Comparison of ENCODE assay signal across 2 cellular contexts in genomic region chr3:50226888-50227389, GRCh38.
TF ChIP-seq lines count a peak whose summit lies in the region.

No MANE protein-coding gene starts in this region.

TF ChIP-seq in IMR-90, 13 proteins besides CTCF, POLR2A, EP300 and RAD21:
- no peak for TF ChIP-seq RFX5 (IDR thresholded peaks at IDR 0.05; ENCODE audit: low read depth, low read length)
- TF ChIP-seq NFE2L2 (IDR thresholded peaks at IDR 0.05; ENCODE audit: low read depth, low read length) = no peak
- no peak for TF ChIP-seq ELK1 (IDR thresholded peaks at IDR 0.05; ENCODE audit: borderline replicate concordance, low read depth, low read length)
- TF ChIP-seq RCOR1 (IDR thresholded peaks at IDR 0.05; ENCODE audit: insufficient replicate concordance, low read length) = no peak
- TF ChIP-seq SMC3 (IDR thresholded peaks at IDR 0.05; ENCODE audit: low read depth, low read length) = no peak
- no peak for TF ChIP-seq MAZ (IDR thresholded peaks at IDR 0.05; ENCODE audit: borderline replicate concordance, low read depth, low read length)
- TF ChIP-seq MAFK (IDR thresholded peaks at IDR 0.05; ENCODE audit: low read depth, low read length) = no peak
- TF ChIP-seq BHLHE40 (IDR thresholded peaks at IDR 0.05; ENCODE audit: low read depth, low read length) = no peak
- no peak for TF ChIP-seq CEBPB (IDR thresholded peaks at IDR 0.05; ENCODE audit: low read depth, low read length)
- TF ChIP-seq FOS (IDR thresholded peaks at IDR 0.05; ENCODE audit: low read depth, low read length) = no peak
- no peak for TF ChIP-seq CHD1 (IDR thresholded peaks at IDR 0.05; ENCODE audit: low read depth, low read length)
- no peak for TF ChIP-seq MXI1 (IDR thresholded peaks at IDR 0.05; ENCODE audit: borderline replicate concordance, low read depth, low read length)
- TF ChIP-seq USF2 (IDR thresholded peaks at IDR 0.05; ENCODE audit: low read depth, low read length) = no peak

TF ChIP-seq in WTC11, 78 proteins besides CTCF, POLR2A, EP300 and RAD21:
- peak; percentile 53; the same call in 1 of the 2 replicates for TF ChIP-seq CBFB (CRISPR knock-in tag; IDR thresholded peaks at IDR 0.05; ENCODE audit: low read depth)
- peak; percentile 36; the same call in 1 of the 2 replicates for TF ChIP-seq ARID4B (CRISPR knock-in tag; IDR thresholded peaks at IDR 0.05; ENCODE audit: borderline replicate concordance)
- no peak for TF ChIP-seq AFF4 (CRISPR knock-in tag; IDR thresholded peaks at IDR 0.05; ENCODE audit: borderline replicate concordance)
- TF ChIP-seq MAX (CRISPR knock-in tag; IDR thresholded peaks at IDR 0.05) = peak; percentile 40; the same call in 1 of the 2 replicates
- TF ChIP-seq ZBTB21 (CRISPR knock-in tag; IDR thresholded peaks at IDR 0.05; ENCODE audit: borderline replicate concordance) = peak; percentile 65; the same call in 1 of the 2 replicates
- TF ChIP-seq MLX (CRISPR knock-in tag; IDR thresholded peaks at IDR 0.05) = no peak
- TF ChIP-seq FOXP1 (CRISPR knock-in tag; IDR thresholded peaks at IDR 0.05; ENCODE audit: borderline replicate concordance) = 0 out of 2 replicates have a peak, but pooled peaks have one; percentile 10
